In the genomic region with DNA sequence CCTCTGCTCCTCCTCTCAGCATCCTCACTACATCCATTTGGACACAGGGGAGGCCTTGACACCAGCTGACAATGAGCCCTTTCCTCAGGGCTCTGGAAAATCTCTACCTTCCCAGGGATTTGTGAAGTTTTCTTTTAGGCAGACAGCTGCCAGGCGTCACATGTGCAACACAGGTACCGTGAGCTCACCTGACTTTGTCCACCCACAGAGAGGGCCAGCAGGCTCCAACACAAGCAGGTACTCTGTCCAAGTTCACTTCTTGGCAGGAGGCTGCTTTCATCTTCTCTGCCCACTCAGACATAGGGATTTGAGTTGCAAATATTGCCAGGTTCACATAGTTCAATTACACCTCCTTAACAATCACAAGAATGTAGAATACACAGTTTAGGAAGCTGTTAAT, we compare ENCODE assay signal across 6 cellular contexts.
"Had no signal": no experiment of that assay in that cellular context is flagged by ENCODE, and none has a peak within 500 bp of the region (broad histone marks: within the 10 kb centered on the region; RNA-seq: fewer than 3 reads in every experiment).

No MANE protein-coding gene starts in this region.

- DNase-seq: IMR-90, KBM-7, KG1 had no signal

- ATAC-seq: HepG2, K562 had no signal

- H3K27ac ChIP-seq: HL-60 had no signal

- H3K4me3 ChIP-seq: K562 had no signal
